In genomic region chr11:66277475-66278391, GRCh38 we compare ENCODE assay signal across 8 cellular contexts. TPM values are rescaled to one million over a fixed set of nuclear protein-coding genes. Genes with fewer than 3 reads are reported as not detected.
DNase-seq lines count a peak whose midpoint lies in the region; ATAC-seq and TF ChIP-seq lines count a peak whose summit lies in the region.

Gene CNIH2 (plus strand): TSS chr11:66278175. CDS start chr11:66278457, 282 bp downstream.

- H3K36me3 ChIP-seq in cardiac muscle cell (peaks cover 24% of the 10 kb centered on the region), gastrocnemius medialis (peaks cover 0 to 35% of the 10 kb centered on the region in 2 donors)

- H3K9me3 ChIP-seq in cardiac muscle cell (ENCODE audit: low read depth) (no peaks in the 10 kb centered on the region), gastrocnemius medialis (no peaks in the 10 kb centered on the region)

- in situ Hi-C loops in gastrocnemius medialis (cut with MboI; ENCODE audit: low sequenced_read_pairs in 4 of 4) = no loop called here

- TF ChIP-seq POLR2A in gastrocnemius medialis (IDR thresholded peaks at IDR 0.05) = no peak

- H3K4me1 ChIP-seq in cardiac muscle cell (ENCODE audit: low read depth) (no peaks in the 10 kb centered on the region), gastrocnemius medialis (peaks cover 2 to 6% of the 10 kb centered on the region in 2 donors)

- intact Hi-C loops in gastrocnemius medialis (cut with DNase I; ENCODE audit: low total_unique reads) = no loop called here

- TF ChIP-seq CTCF in cardiac muscle cell (IDR thresholded peaks at IDR 0.05; ENCODE audit: low read depth, low read length) (no peak), gastrocnemius medialis (IDR thresholded peaks at IDR 0.05 in 4 of 5, conservative IDR thresholded peaks at IDR 0.05 in 1 of 5) (no peak)

- H3K4me3 ChIP-seq in cardiac muscle cell = peak within 1 kb of the TSS; percentile 41
- H3K4me3 ChIP-seq in gastrocnemius medialis = peak within 1 kb of the TSS; percentile 36 to 47 (median 42)

- peaks cover 13% of the 10 kb centered on the region for H3K27me3 ChIP-seq in cardiac muscle cell
- H3K27me3 ChIP-seq in gastrocnemius medialis = no peaks in the 10 kb centered on the region

- no peak within 1 kb of the TSS for H3K27ac ChIP-seq in cardiac muscle cell
- peak within 1 kb of the TSS in 1 of 4 donors; percentile 18 for H3K27ac ChIP-seq in gastrocnemius medialis

- DNase-seq in DMS 273 (lab: John Stamatoyannopoulos, UW; ENCODE audit: unreplicated experiment) = peak; percentile 66
- no peak for DNase-seq in DMS 273 treated with DMSO at 0.1 percent for 48 hours (lab: John Stamatoyannopoulos, UW)
- DNase-seq in NCI-H1105 (lab: John Stamatoyannopoulos, UW) = peak; percentile 28
- DNase-seq in activated T-helper 1 cell treated with Interleukin-2 at 50 U/mL for 16 hours (ENCODE audit: low read depth) = peak; percentile 34
- peak; percentile 16 to 67 for DNase-seq in cardiac muscle cell (ENCODE audit: low read depth in 1 of 2, low spot score in 1 of 2)
- no peak for DNase-seq in gastrocnemius medialis

- ATAC-seq in gastrocnemius medialis (peak in 1 of 2 donors; percentile 51), GM18868 (IDR thresholded peaks at IDR 0.05; ENCODE audit: unreplicated experiment) (no peak), GM18909 (IDR thresholded peaks at IDR 0.05; ENCODE audit: poor library complexity, unreplicated experiment) (no peak)

RNA-seq across cellular contexts. Expression of gene CNIH2, which starts in this region (rescaled TPM):
- total RNA-seq in cardiac muscle cell = 2.1 and 2.7 TPM in 2 replicates
- polyA plus RNA-seq in cardiac muscle cell = 3.3 and 8.9 TPM in 2 replicates
- not detected for total RNA-seq in gastrocnemius medialis

Comparison
In these comparisons a context has a peak if more than half of its experiments do, and no peak if none do; other contexts are left out.
1. DNase-seq: peak in DMS 273 (single experiment), NCI-H1105 (single experiment), activated T-helper 1 cell treated with Interleukin-2 at 50 U/mL for 16 hours (single experiment) and cardiac muscle cell (2 of 2); none in DMS 273 treated with DMSO at 0.1 percent for 48 hours (single experiment) and gastrocnemius medialis (0 of 2).